1 cellular context compared by ENCODE assay signal in genomic region chr1:151512326-151512725, GRCh38.
TF ChIP-seq lines count a peak whose summit lies in the region.

No MANE protein-coding gene starts in this region.

TF ChIP-seq in GM23338, 12 proteins besides CTCF, POLR2A, EP300 and RAD21 (continued from another document):
- TF ChIP-seq ETS1 (IDR thresholded peaks at IDR 0.05) (no peak), CREB1 (CRISPR knock-in tag; IDR thresholded peaks at IDR 0.05; ENCODE audit: low read depth) (no peak)
